ENCODE assay signal across 8 cellular contexts in the genomic region with DNA sequence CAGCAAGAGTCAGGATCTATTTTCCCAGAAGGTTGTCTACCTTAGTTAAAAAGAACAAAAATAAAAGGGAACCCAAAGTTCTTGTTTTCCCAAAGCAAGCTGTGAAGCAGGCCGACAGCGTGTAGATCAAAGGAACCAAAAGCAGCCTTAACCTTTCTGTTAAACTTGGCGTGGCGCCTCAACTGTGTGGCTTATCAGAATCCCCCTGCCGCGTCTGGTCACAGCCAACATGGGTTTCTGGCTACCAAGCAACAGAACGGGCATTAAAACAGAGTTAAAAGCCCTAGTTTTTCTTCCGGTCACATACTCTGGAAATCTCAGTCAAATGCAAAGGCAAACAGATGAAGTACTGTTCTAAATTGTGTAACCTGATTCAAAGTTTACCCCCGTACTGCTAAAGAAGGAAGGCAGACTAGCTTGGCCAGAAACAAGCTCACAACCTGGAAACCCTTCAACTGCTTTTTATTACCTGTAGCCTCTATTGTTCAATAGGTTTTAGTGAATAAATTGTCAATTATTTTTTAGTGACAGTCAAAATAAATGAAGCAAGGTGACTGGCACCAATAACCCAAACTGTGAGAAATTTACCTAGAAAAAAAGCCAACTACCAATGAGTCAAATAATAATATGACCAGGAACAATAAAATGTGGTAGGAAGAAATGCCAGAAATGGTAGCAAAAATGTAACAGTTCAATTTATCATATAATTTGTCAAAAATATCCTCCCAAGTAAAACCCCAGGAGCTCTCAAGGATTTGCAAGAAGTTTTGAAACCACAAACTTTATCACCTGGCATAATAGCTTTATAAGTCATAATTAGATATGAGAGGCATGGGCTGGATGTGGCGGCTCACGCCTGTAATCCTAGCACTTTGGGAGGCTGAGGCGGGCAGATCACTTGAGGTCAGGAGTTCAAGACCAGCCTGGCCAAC. TPM values are rescaled to one million over a fixed set of nuclear protein-coding genes. Genes with fewer than 3 reads are reported as not detected.
A peak's percentile ranks its signal among the peaks of the same experiment; 100 is the strongest.
DNase-seq lines count a peak whose midpoint lies in the region; ATAC-seq and TF ChIP-seq lines count a peak whose summit lies in the region.

No MANE protein-coding gene starts in this region.

- ATAC-seq in heart right ventricle = peak in 6 of 8 donors; percentile 68 to 81 (median 72)
- peak; percentile 68 for ATAC-seq in stimulated activated memory B cell treated with anti-CD40 and anti-IgM and Interleukin-4, amounts not matched to agents 10 μg/mL and 1 μg/mL and 100 μg/mL, for 72 hours
- ATAC-seq in HG03439 (IDR thresholded peaks at IDR 0.05; ENCODE audit: unreplicated experiment) = no peak

- no peaks in the 10 kb centered on the region for H3K36me3 ChIP-seq in CD4-positive, alpha-beta memory T cell (ENCODE audit: insufficient read depth, low read length)
- H3K36me3 ChIP-seq in HUES64 (ENCODE audit: insufficient read depth, low read length) = peaks cover 23% of the 10 kb centered on the region
- peaks cover 0 to 4% (median 0%) of the 10 kb centered on the region in 9 donors for H3K36me3 ChIP-seq in heart right ventricle

- H3K27ac ChIP-seq in CD4-positive, alpha-beta memory T cell (ENCODE audit: low read depth, low read length) = no peak overlapping the region
- H3K27ac ChIP-seq in HUES64 (ENCODE audit: low read depth, low read length) (0 out of 2 replicates have a peak overlapping the region, but pooled peaks have one; percentile 35), heart right ventricle (peak overlapping the region in 6 of 10 donors; percentile 2 to 69 (median 46))

- H3K9me3 Mint-ChIP-seq in CD4-positive, alpha-beta memory T cell = no peaks in the 10 kb centered on the region
- H3K9me3 Mint-ChIP-seq in activated CD4-positive, alpha-beta T cell treated with anti-CD3 and anti-CD28 coated beads, Interleukin-2, amount 10 ng/mL, durations not matched to agents 24 days and 14 days = no peaks in the 10 kb centered on the region
- H3K9me3 Mint-ChIP-seq in stimulated activated memory B cell treated with anti-CD40 and anti-IgM and Interleukin-4, amounts not matched to agents 10 μg/mL and 1 μg/mL and 100 μg/mL, for 72 hours = no peaks in the 10 kb centered on the region
- H3K9me3 Mint-ChIP-seq in activated T-helper 2 cell treated with anti-CD3 and anti-CD28 coated beads, Interferon-gamma antibody, Interleukin-2, Interleukin-4, amounts not matched to agents 10 μg/mL and 5 μg/mL and 100 μg/mL, durations not matched to agents 14 hours and 24 hours and 36 hours = no peaks in the 10 kb centered on the region

- no peak overlapping the region for H3K4me3 ChIP-seq in CD4-positive, alpha-beta memory T cell (ENCODE audit: low read length in 2 of 2)
- H3K4me3 ChIP-seq in HUES64 (ENCODE audit: low read length) (no peak overlapping the region), heart right ventricle (peak overlapping the region in 1 of 10 donors; percentile 8)

- peaks cover 6% of the 10 kb centered on the region for H3K4me1 ChIP-seq in CD4-positive, alpha-beta memory T cell (ENCODE audit: insufficient read depth, low read length)
- H3K4me1 ChIP-seq in HUES64 (ENCODE audit: insufficient read depth, low read length) = peaks cover 9% of the 10 kb centered on the region; the same call in 1 of the 2 replicates
- H3K4me1 ChIP-seq in heart right ventricle = peaks cover 0 to 34% (median 24%) of the 10 kb centered on the region in 9 donors

- H3K4me3 Mint-ChIP-seq in CD4-positive, alpha-beta memory T cell = peak overlapping the region in 5 of 8 donors; percentile 42 to 69 (median 53)
- H3K4me3 Mint-ChIP-seq in activated CD4-positive, alpha-beta T cell treated with anti-CD3 and anti-CD28 coated beads, Interleukin-2, amount 10 ng/mL, durations not matched to agents 24 days and 14 days = peak overlapping the region; percentile 19
- H3K4me3 Mint-ChIP-seq in stimulated activated memory B cell treated with anti-CD40 and anti-IgM and Interleukin-4, amounts not matched to agents 10 μg/mL and 1 μg/mL and 100 μg/mL, for 72 hours = peak overlapping the region; percentile 9
- no peak overlapping the region for H3K4me3 Mint-ChIP-seq in activated T-helper 2 cell treated with anti-CD3 and anti-CD28 coated beads, Interferon-gamma antibody, Interleukin-2, Interleukin-4, amounts not matched to agents 10 μg/mL and 5 μg/mL and 100 μg/mL, durations not matched to agents 14 hours and 24 hours and 36 hours (ENCODE audit: low read depth)

- H3K9ac ChIP-seq in HUES64 (ENCODE audit: low read depth, low read length) = no peak overlapping the region

- peak overlapping the region in 4 of 7 donors; percentile 17 to 49 (median 28) for H3K27ac Mint-ChIP-seq in CD4-positive, alpha-beta memory T cell
- no peak overlapping the region for H3K27ac Mint-ChIP-seq in activated CD4-positive, alpha-beta T cell treated with anti-CD3 and anti-CD28 coated beads, Interleukin-2, amount 10 ng/mL, durations not matched to agents 24 days and 14 days
- H3K27ac Mint-ChIP-seq in stimulated activated memory B cell treated with anti-CD40 and anti-IgM and Interleukin-4, amounts not matched to agents 10 μg/mL and 1 μg/mL and 100 μg/mL, for 72 hours = peak overlapping the region; percentile 64
- H3K27ac Mint-ChIP-seq in activated T-helper 2 cell treated with anti-CD3 and anti-CD28 coated beads, Interferon-gamma antibody, Interleukin-2, Interleukin-4, amounts not matched to agents 10 μg/mL and 5 μg/mL and 100 μg/mL, durations not matched to agents 14 hours and 24 hours and 36 hours = no peak overlapping the region

- POLR2A ChIA-PET in CD4-positive, alpha-beta memory T cell (lab: Charles Lee; ENCODE audit: partially characterized antibody) = no interaction called here

- peak in 2 of 5 donors; percentile 8 to 32 for DNase-seq in CD4-positive, alpha-beta memory T cell
- DNase-seq in activated CD4-positive, alpha-beta T cell treated with anti-CD3 and anti-CD28 coated beads, Interleukin-2, amount 10 ng/mL, durations not matched to agents 24 days and 14 days = peak; percentile 74
- DNase-seq in heart right ventricle = peak; percentile 31 to 41
- no peak for DNase-seq in activated T-helper 2 cell treated with anti-CD3 and anti-CD28 coated beads, Interferon-gamma antibody, Interleukin-2, Interleukin-4, amounts not matched to agents 10 μg/mL and 5 μg/mL and 100 μg/mL, durations not matched to agents 14 hours and 24 hours and 36 hours (ENCODE audit: low spot score)
- no peak for DNase-seq in GM19240 (ENCODE audit: insufficient read length, low spot score)

- no peak for TF ChIP-seq CTCF in heart right ventricle (IDR thresholded peaks at IDR 0.05)

- no peaks in the 10 kb centered on the region for H3K27me3 ChIP-seq in CD4-positive, alpha-beta memory T cell (ENCODE audit: insufficient read depth, low read length)
- H3K27me3 ChIP-seq in HUES64 (ENCODE audit: insufficient read depth, low read length) (no peaks in the 10 kb centered on the region), heart right ventricle (no peaks in the 10 kb centered on the region)

- WGBS in HUES64 = 77% methylated on average over 11 of the region's 12 CpGs
- WGBS in heart right ventricle, 2 donors = 35 to 37% methylated on average over 12 of the region's 12 CpGs

- CTCF ChIA-PET in CD4-positive, alpha-beta memory T cell (lab: Charles Lee; ENCODE audit: partially characterized antibody) = interaction anchor here (1.2 kb wide), 1 partner anchor 106 kb away, joined by 3 read pairs; no protein-coding TSS in a partner anchor

- peaks cover 4 to 13% (median 10%) of the 10 kb centered on the region in 4 donors for H3K4me1 Mint-ChIP-seq in CD4-positive, alpha-beta memory T cell
- H3K4me1 Mint-ChIP-seq in activated CD4-positive, alpha-beta T cell treated with anti-CD3 and anti-CD28 coated beads, Interleukin-2, amount 10 ng/mL, durations not matched to agents 24 days and 14 days = peaks cover 11% of the 10 kb centered on the region
- H3K4me1 Mint-ChIP-seq in stimulated activated memory B cell treated with anti-CD40 and anti-IgM and Interleukin-4, amounts not matched to agents 10 μg/mL and 1 μg/mL and 100 μg/mL, for 72 hours = peaks cover 42% of the 10 kb centered on the region
- peaks cover 11% of the 10 kb centered on the region for H3K4me1 Mint-ChIP-seq in activated T-helper 2 cell treated with anti-CD3 and anti-CD28 coated beads, Interferon-gamma antibody, Interleukin-2, Interleukin-4, amounts not matched to agents 10 μg/mL and 5 μg/mL and 100 μg/mL, durations not matched to agents 14 hours and 24 hours and 36 hours (ENCODE audit: low read depth)

- no peaks in the 10 kb centered on the region for H3K27me3 Mint-ChIP-seq in CD4-positive, alpha-beta memory T cell
- H3K27me3 Mint-ChIP-seq in activated CD4-positive, alpha-beta T cell treated with anti-CD3 and anti-CD28 coated beads, Interleukin-2, amount 10 ng/mL, durations not matched to agents 24 days and 14 days = no peaks in the 10 kb centered on the region
- H3K27me3 Mint-ChIP-seq in stimulated activated memory B cell treated with anti-CD40 and anti-IgM and Interleukin-4, amounts not matched to agents 10 μg/mL and 1 μg/mL and 100 μg/mL, for 72 hours = no peaks in the 10 kb centered on the region
- no peaks in the 10 kb centered on the region for H3K27me3 Mint-ChIP-seq in activated T-helper 2 cell treated with anti-CD3 and anti-CD28 coated beads, Interferon-gamma antibody, Interleukin-2, Interleukin-4, amounts not matched to agents 10 μg/mL and 5 μg/mL and 100 μg/mL, durations not matched to agents 14 hours and 24 hours and 36 hours (ENCODE audit: low read depth)

- no peaks in the 10 kb centered on the region for H3K9me3 ChIP-seq in CD4-positive, alpha-beta memory T cell (ENCODE audit: control insufficient read depth in 1 of 2, low read length in 2 of 2)
- no peaks in the 10 kb centered on the region for H3K9me3 ChIP-seq in HUES64 (ENCODE audit: insufficient read depth, low read depth, low read length)
- H3K9me3 ChIP-seq in heart right ventricle = no peaks in the 10 kb centered on the region

- H3K36me3 Mint-ChIP-seq in CD4-positive, alpha-beta memory T cell = no peaks in the 10 kb centered on the region
- H3K36me3 Mint-ChIP-seq in activated CD4-positive, alpha-beta T cell treated with anti-CD3 and anti-CD28 coated beads, Interleukin-2, amount 10 ng/mL, durations not matched to agents 24 days and 14 days (ENCODE audit: low read depth) = no peaks in the 10 kb centered on the region
- peaks cover 11% of the 10 kb centered on the region for H3K36me3 Mint-ChIP-seq in stimulated activated memory B cell treated with anti-CD40 and anti-IgM and Interleukin-4, amounts not matched to agents 10 μg/mL and 1 μg/mL and 100 μg/mL, for 72 hours
- H3K36me3 Mint-ChIP-seq in activated T-helper 2 cell treated with anti-CD3 and anti-CD28 coated beads, Interferon-gamma antibody, Interleukin-2, Interleukin-4, amounts not matched to agents 10 μg/mL and 5 μg/mL and 100 μg/mL, durations not matched to agents 14 hours and 24 hours and 36 hours (ENCODE audit: low read depth) = peaks cover 2% of the 10 kb centered on the region

- intact Hi-C loops in CD4-positive, alpha-beta memory T cell (cut with micrococcal nuclease) = no loop called here
- intact Hi-C loops in activated CD4-positive, alpha-beta T cell treated with anti-CD3 and anti-CD28 coated beads, Interleukin-2, amount 10 ng/mL, durations not matched to agents 24 days and 14 days (cut with micrococcal nuclease) = no loop called here
- intact Hi-C loops in heart right ventricle (cut with DNase I) = no loop called here
- intact Hi-C loops in activated T-helper 2 cell treated with anti-CD3 and anti-CD28 coated beads, Interferon-gamma antibody, Interleukin-2, Interleukin-4, amounts not matched to agents 10 μg/mL and 5 μg/mL and 100 μg/mL, durations not matched to agents 14 hours and 24 hours and 36 hours (cut with micrococcal nuclease) = no loop called here

RNA-seq across cellular contexts. Expression of gene CHKA, which starts 21.4 kb away (rescaled TPM):
- total RNA-seq in CD4-positive, alpha-beta memory T cell = 1 to 10 TPM; 2.5 to 2.7 TPM
- polyA plus RNA-seq in CD4-positive, alpha-beta memory T cell = 1 to 10 TPM; 1.5 to 2.6 TPM
- 34.9 TPM for polyA plus RNA-seq in HUES64 (2013, experiment 1 of 2)
- 33.0 TPM for polyA plus RNA-seq in HUES64 (2013, experiment 2 of 2)
- total RNA-seq in activated CD4-positive, alpha-beta T cell treated with anti-CD3 and anti-CD28 coated beads, Interleukin-2, amount 10 ng/mL, durations not matched to agents 24 days and 14 days = 15.1 TPM in 2 replicates
- 10 to 100 TPM in 3 of 10 donors, 1 to 10 TPM in 7; 7.0 to 11.8 (median 9.2) TPM for total RNA-seq in heart right ventricle
- polyA plus RNA-seq in heart right ventricle = 10 to 100 TPM; 14.7 to 66.1 TPM
- 16.9 and 20.4 TPM in 2 replicates for total RNA-seq in activated T-helper 2 cell treated with anti-CD3 and anti-CD28 coated beads, Interferon-gamma antibody, Interleukin-2, Interleukin-4, amounts not matched to agents 10 μg/mL and 5 μg/mL and 100 μg/mL, durations not matched to agents 14 hours and 24 hours and 36 hours

Comparison
In these comparisons a context has a peak if more than half of its experiments do, and no peak if none do; other contexts are left out.
1. DNase-seq: peak in activated CD4-positive, alpha-beta T cell treated with anti-CD3 and anti-CD28 coated beads, Interleukin-2, amount 10 ng/mL, durations not matched to agents 24 days and 14 days (single experiment) and heart right ventricle (2 of 2); none in activated T-helper 2 cell treated with anti-CD3 and anti-CD28 coated beads, Interferon-gamma antibody, Interleukin-2, Interleukin-4, amounts not matched to agents 10 μg/mL and 5 μg/mL and 100 μg/mL, durations not matched to agents 14 hours and 24 hours and 36 hours (single experiment) and GM19240 (single experiment).
2. H3K27ac Mint-ChIP-seq: peak in CD4-positive, alpha-beta memory T cell (4 of 7) and stimulated activated memory B cell treated with anti-CD40 and anti-IgM and Interleukin-4, amounts not matched to agents 10 μg/mL and 1 μg/mL and 100 μg/mL, for 72 hours (single experiment); none in activated CD4-positive, alpha-beta T cell treated with anti-CD3 and anti-CD28 coated beads, Interleukin-2, amount 10 ng/mL, durations not matched to agents 24 days and 14 days (single experiment) and activated T-helper 2 cell treated with anti-CD3 and anti-CD28 coated beads, Interferon-gamma antibody, Interleukin-2, Interleukin-4, amounts not matched to agents 10 μg/mL and 5 μg/mL and 100 μg/mL, durations not matched to agents 14 hours and 24 hours and 36 hours (single experiment).